ENCODE assay signal across 8 cellular contexts in genomic region chr10:103967433-103968142, GRCh38. TPM values are rescaled to one million over a fixed set of nuclear protein-coding genes. Genes with fewer than 3 reads are reported as not detected.
DNase-seq lines count a peak whose midpoint lies in the region; ATAC-seq and TF ChIP-seq lines count a peak whose summit lies in the region.

No MANE protein-coding gene starts in this region.

- H3K9ac ChIP-seq in NT2/D1 (ENCODE audit: insufficient read length, low read depth) = peak overlapping the region; percentile 79
- H3K9ac ChIP-seq in iPS-15b (ENCODE audit: low read depth, low read length) = peak overlapping the region; percentile 55

- intact Hi-C loops in sigmoid colon (cut with DNase I) = loop anchor here (1.0 to 2.0 kb wide), 4 partner anchors 15 to 154 kb away; partner anchors contain the start of gene STN1

- TF ChIP-seq EP300 in sigmoid colon (IDR thresholded peaks at IDR 0.05) = no peak

- in situ Hi-C loops in astrocyte of the spinal cord (cut with HindIII; ENCODE audit: low sequenced_read_pairs) = no loop called here

- no peaks in the 10 kb centered on the region for H3K27me3 ChIP-seq in BE2C
- no peaks in the 10 kb centered on the region for H3K27me3 ChIP-seq in NT2/D1 (ENCODE audit: insufficient read depth, insufficient read length)
- H3K27me3 ChIP-seq in iPS-15b (ENCODE audit: control insufficient read depth, insufficient read depth, low read length) = peaks cover 3% of the 10 kb centered on the region
- H3K27me3 ChIP-seq in sigmoid colon = no peaks in the 10 kb centered on the region

- ATAC-seq in GM18519 (IDR thresholded peaks at IDR 0.05; ENCODE audit: low FRiP score, unreplicated experiment) (peak; percentile 15), HG02981 (IDR thresholded peaks at IDR 0.05; ENCODE audit: unreplicated experiment) (peak; percentile 46)

- WGBS in sigmoid colon, 2 donors = 1% methylated on average over 58 of the region's 58 CpGs

- peak overlapping the region; percentile 97 to 99 (median 98) for H3K27ac ChIP-seq in sigmoid colon

- H3K9me3 ChIP-seq in BE2C = no peaks in the 10 kb centered on the region
- H3K9me3 ChIP-seq in NT2/D1 (ENCODE audit: insufficient read depth, low read length) = no peaks in the 10 kb centered on the region
- no peaks in the 10 kb centered on the region for H3K9me3 ChIP-seq in iPS-15b (ENCODE audit: control insufficient read depth, insufficient read depth, low read length)
- H3K9me3 ChIP-seq in sigmoid colon = no peaks in the 10 kb centered on the region

- H3K4me1 ChIP-seq in BE2C = no peaks in the 10 kb centered on the region; the same call in 1 of the 2 replicates
- peaks cover 3% of the 10 kb centered on the region for H3K4me1 ChIP-seq in NT2/D1 (ENCODE audit: insufficient read depth, insufficient read length)
- peaks cover 9% of the 10 kb centered on the region for H3K4me1 ChIP-seq in iPS-15b (ENCODE audit: control insufficient read depth, insufficient read depth, low read length)
- H3K4me1 ChIP-seq in sigmoid colon = peaks cover 0 to 42% (median 25%) of the 10 kb centered on the region in 4 donors

- H3K4me3 ChIP-seq in BE2C (ENCODE audit: low read depth, low read length) (peak overlapping the region; percentile 94), NT2/D1 (ENCODE audit: insufficient read length, low read depth) (peak overlapping the region; percentile 71), astrocyte of the spinal cord (ENCODE audit: low read depth, low read length) (peak overlapping the region; percentile 95), iPS-15b (ENCODE audit: low read depth, low read length) (peak overlapping the region; percentile 92), sigmoid colon (peak overlapping the region; percentile 86 to 98 (median 94))

- TF ChIP-seq CTCF in BE2C (IDR thresholded peaks at IDR 0.05; ENCODE audit: low read depth, low read length) = no peak
- TF ChIP-seq CTCF in astrocyte of the spinal cord (IDR thresholded peaks at IDR 0.05; ENCODE audit: low read depth, low read length) = no peak
- peak in 1 of 4 experiments; percentile 9 for TF ChIP-seq CTCF in sigmoid colon (IDR thresholded peaks at IDR 0.05)

- H3K36me3 ChIP-seq in BE2C = no peaks in the 10 kb centered on the region
- no peaks in the 10 kb centered on the region for H3K36me3 ChIP-seq in NT2/D1 (ENCODE audit: insufficient read depth, insufficient read length, low read length)
- no peaks in the 10 kb centered on the region for H3K36me3 ChIP-seq in iPS-15b (ENCODE audit: control insufficient read depth, insufficient read depth, low read length)
- H3K36me3 ChIP-seq in sigmoid colon = no peaks in the 10 kb centered on the region

- no peak for DNase-seq in BE2C
- no peak for DNase-seq in NT2/D1 (ENCODE audit: low read depth, low spot score)
- DNase-seq in astrocyte of the spinal cord (ENCODE audit: low read depth, low spot score) = peak; percentile 34
- DNase-seq in sigmoid colon = no peak
- no peak for DNase-seq in NCI-H2107 (lab: John Stamatoyannopoulos, UW)

- no peak for TF ChIP-seq POLR2A in sigmoid colon (IDR thresholded peaks at IDR 0.05)

RNA-seq across cellular contexts. Expression of gene SLK, which starts 0.6 kb away (rescaled TPM):
- polyA plus RNA-seq in BE2C (2012; ENCODE audit: insufficient read depth, insufficient read length, low read depth) = 7.6 TPM
- 10 to 100 TPM; 72.1 to 96.1 (median 76.5) TPM for total RNA-seq in sigmoid colon
- polyA plus RNA-seq in sigmoid colon = 10 to 100 TPM; 15.6 to 17.3 (median 16.5) TPM

RNA-seq across cellular contexts. Expression of gene STN1, which starts 49.6 kb away (rescaled TPM):
- 31.0 TPM for polyA plus RNA-seq in BE2C (2012; ENCODE audit: insufficient read depth, insufficient read length, low read depth)
- 10 to 100 TPM; 16.0 to 22.5 (median 21.1) TPM for total RNA-seq in sigmoid colon
- 10 to 100 TPM; 22.4 to 27.7 (median 22.8) TPM for polyA plus RNA-seq in sigmoid colon
